ENCODE assay signal across 1 cellular context in genomic region chr14:67408122-67408801, GRCh38. TPM values are rescaled to one million over a fixed set of nuclear protein-coding genes. Genes with fewer than 3 reads are reported as not detected.
"Had no signal": no experiment of that assay in that cellular context is flagged by ENCODE, and none has a peak within 500 bp of the region (broad histone marks: within the 10 kb centered on the region; RNA-seq: fewer than 3 reads in every experiment).

No MANE protein-coding gene starts in this region.

RNA-seq across cellular contexts. Expression of gene PLEK2, which starts 3.7 kb away (rescaled TPM):
- total RNA-seq: activated CD8-positive, alpha-beta T cell treated with anti-CD3 and anti-CD28 coated beads, Interleukin-2, amount 10 ng/mL, durations not matched to agents 7 days and 5 days had no signal
